ENCODE assay signal across 32 cellular contexts in the genomic region with DNA sequence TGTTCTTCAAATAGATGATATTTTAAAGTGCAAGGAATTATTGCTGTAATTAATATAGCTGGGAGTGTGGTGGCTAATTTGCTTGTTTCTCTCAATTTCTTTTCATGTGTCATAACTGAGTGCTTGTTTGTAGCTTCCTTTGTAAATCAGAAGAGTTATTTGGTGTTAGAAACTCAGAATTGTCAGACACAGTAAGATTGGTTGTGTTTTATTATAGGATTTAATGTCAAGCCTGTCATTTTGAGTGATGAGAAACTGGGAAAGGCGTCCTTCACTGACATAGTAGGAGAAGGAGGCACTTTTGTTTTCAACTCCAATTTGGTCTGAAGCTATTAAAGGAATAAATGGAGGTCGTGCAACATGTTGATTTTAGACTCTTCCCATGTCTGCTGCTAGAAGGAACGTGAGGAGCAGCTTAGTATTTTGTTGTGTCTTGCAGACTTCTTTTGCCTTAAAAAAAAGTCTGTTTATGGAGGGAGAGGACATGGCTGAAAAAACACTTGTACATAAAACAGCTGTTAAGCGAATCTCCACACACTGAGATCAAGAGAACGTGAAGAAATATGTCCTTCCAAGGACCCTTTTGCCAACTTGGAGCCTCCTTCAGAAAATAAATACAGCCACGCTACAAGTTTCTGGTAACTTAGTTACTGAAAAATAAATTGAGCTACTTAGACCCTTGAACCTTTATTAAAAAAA. TPM values are rescaled to one million over a fixed set of nuclear protein-coding genes. Genes with fewer than 3 reads are reported as not detected.
DNase-seq lines count a peak whose midpoint lies in the region; ATAC-seq and TF ChIP-seq lines count a peak whose summit lies in the region.
"Had no signal": no experiment of that assay in that cellular context is flagged by ENCODE, and none has a peak within 500 bp of the region (broad histone marks: within the 10 kb centered on the region; RNA-seq: fewer than 3 reads in every experiment).

No MANE protein-coding gene starts in this region.

- DNase-seq in Right ventricle myocardium inferior (ENCODE audit: missing footprints) (no peak), right atrium auricular region (ENCODE audit: low spot score) (no peak), heart left ventricle (no peak), mucosa of gallbladder (ENCODE audit: low spot score) (peak; percentile 16), uterus (no peak), EL (no peak), cerebellum (ENCODE audit: low spot score) (no peak), H7 (no peak)
- DNase-seq: activated CD4-positive, alpha-beta T cell treated with anti-CD3 and anti-CD28 coated beads for 36 hours; activated CD8-positive, alpha-beta T cell treated with anti-CD3 and anti-CD28 coated beads for 36 hours; aorta; Calu3; cortex of kidney; DMS79 treated with DMSO at 0.1 percent for 48 hours; effector memory CD4-positive, alpha-beta T cell; foreskin keratinocyte; GF-D8; naive thymus-derived CD4-positive, alpha-beta T cell; NCI-H1436 treated with DMSO at 0.1 percent for 48 hours; NCI-H446; NCI-H748 treated with DMSO at 0.1 percent for 48 hours; occipital lobe; Peyer's patch; psoas muscle; SIG-M5; stimulated activated CD4-positive, alpha-beta T cell treated with anti-CD3 and anti-CD28 coated beads, Interleukin-15, amount 100 ng/mL, for 24 hours; stimulated activated CD4-positive, alpha-beta T cell treated with anti-CD3 and anti-CD28 coated beads, Interleukin-4, amount 100 ng/mL, for 4 hours; T-helper 9 cell; trophoblast cell had no signal

- TF ChIP-seq CTCF in right atrium auricular region (IDR thresholded peaks at IDR 0.05) (no peak), heart left ventricle (IDR thresholded peaks at IDR 0.05) (no peak), uterus (IDR thresholded peaks at IDR 0.05) (no peak)

- H3K9me3 ChIP-seq in right atrium auricular region (no peaks in the 10 kb centered on the region), heart left ventricle (no peaks in the 10 kb centered on the region), uterus (no peaks in the 10 kb centered on the region)
- H3K9me3 ChIP-seq: Peyer's patch, psoas muscle had no signal

- H3K4me3 ChIP-seq in right atrium auricular region (no peak overlapping the region), heart left ventricle (peak overlapping the region in 2 of 12 donors; percentile 1 to 6), uterus (no peak overlapping the region), H7 (ENCODE audit: insufficient read depth, low read depth, low read length) (no peak overlapping the region)
- H3K4me3 ChIP-seq: Peyer's patch, psoas muscle had no signal

- H3K27me3 ChIP-seq in right atrium auricular region, result no peaks in the 10 kb centered on the region
- H3K27me3 ChIP-seq in heart left ventricle, result peaks cover 0 to 4% (median 0%) of the 10 kb centered on the region in 9 donors
- H3K27me3 ChIP-seq in uterus, result no peaks in the 10 kb centered on the region
- no peaks in the 10 kb centered on the region for H3K27me3 ChIP-seq in H7 (ENCODE audit: control insufficient read depth, insufficient read depth, low read length)
- H3K27me3 ChIP-seq: Peyer's patch had no signal

- intact Hi-C loops in Right ventricle myocardium inferior (cut with DNase I) (no loop called here), heart left ventricle (cut with DNase I) (no loop called here), uterus (cut with DNase I; ENCODE audit: low total_unique reads) (no loop called here)

- no peaks in the 10 kb centered on the region for H3K36me3 ChIP-seq in right atrium auricular region
- no peaks in the 10 kb centered on the region for H3K36me3 ChIP-seq in heart left ventricle
- no peaks in the 10 kb centered on the region for H3K36me3 ChIP-seq in uterus
- no peaks in the 10 kb centered on the region for H3K36me3 ChIP-seq in H7 (replicated peaks; ENCODE audit: control insufficient read depth, insufficient read depth, low read length)
- H3K36me3 ChIP-seq: Peyer's patch had no signal

- TF ChIP-seq POLR2A in heart left ventricle (IDR thresholded peaks at IDR 0.05), result no peak
- TF ChIP-seq POLR2A in uterus (IDR thresholded peaks at IDR 0.05), result no peak

- ATAC-seq in Right ventricle myocardium inferior (peak; percentile 53), heart left ventricle (peak in 3 of 4 donors; percentile 15 to 40 (median 32))
- ATAC-seq: activated CD4-positive, alpha-beta T cell treated with anti-CD3 and anti-CD28 coated beads for 36 hours; activated CD8-positive, alpha-beta T cell treated with anti-CD3 and anti-CD28 coated beads for 36 hours; activated T-helper 17 cell treated with anti-CD3 and anti-CD28 coated beads, Interleukin-2, amount 50 U/mL, for 72 hours; foreskin keratinocyte; naive thymus-derived CD4-positive, alpha-beta T cell had no signal

- WGBS in heart left ventricle, 4 donors, result 58 to 68% (median 65%) methylated on average over 6 of the region's 6 CpGs

- H3K27ac ChIP-seq in right atrium auricular region, result peak overlapping the region in 1 of 2 donors; percentile 31
- H3K27ac ChIP-seq in heart left ventricle, result peak overlapping the region in 9 of 12 donors; percentile 3 to 50 (median 45)
- peak overlapping the region; percentile 61 to 65 for H3K27ac ChIP-seq in uterus
- H3K27ac ChIP-seq: 22Rv1, C4-2B, foreskin keratinocyte, psoas muscle had no signal

- H3K4me1 ChIP-seq in right atrium auricular region (peaks cover 0 to 28% of the 10 kb centered on the region in 2 donors), heart left ventricle (peaks cover 0 to 24% (median 1%) of the 10 kb centered on the region in 12 donors), uterus (peaks cover 7 to 10% of the 10 kb centered on the region in 2 donors)
- H3K4me1 ChIP-seq: foreskin keratinocyte, psoas muscle had no signal

RNA-seq across cellular contexts. Expression of gene BMP6, which starts 59.5 kb away (rescaled TPM):
- total RNA-seq in Right ventricle myocardium inferior (1.6 TPM), right atrium auricular region (10 to 100 TPM; 10.4 to 19.1 TPM), heart left ventricle (1 to 10 TPM; 1.4 to 5.1 (median 2.9) TPM), mucosa of gallbladder (7.3 TPM), uterus (1 to 10 TPM; 2.2 to 8.5 (median 4.4) TPM), cerebellum (8.3 TPM)
- 1 to 10 TPM; 1.1 to 2.3 TPM for polyA plus RNA-seq in heart left ventricle
- total RNA-seq in H7 (2014; rRNA removed; shearing (Covaris generic)), result 0.37 and 0.73 TPM in 2 replicates
